ENCODE assay signal across 9 cellular contexts in the genomic region with DNA sequence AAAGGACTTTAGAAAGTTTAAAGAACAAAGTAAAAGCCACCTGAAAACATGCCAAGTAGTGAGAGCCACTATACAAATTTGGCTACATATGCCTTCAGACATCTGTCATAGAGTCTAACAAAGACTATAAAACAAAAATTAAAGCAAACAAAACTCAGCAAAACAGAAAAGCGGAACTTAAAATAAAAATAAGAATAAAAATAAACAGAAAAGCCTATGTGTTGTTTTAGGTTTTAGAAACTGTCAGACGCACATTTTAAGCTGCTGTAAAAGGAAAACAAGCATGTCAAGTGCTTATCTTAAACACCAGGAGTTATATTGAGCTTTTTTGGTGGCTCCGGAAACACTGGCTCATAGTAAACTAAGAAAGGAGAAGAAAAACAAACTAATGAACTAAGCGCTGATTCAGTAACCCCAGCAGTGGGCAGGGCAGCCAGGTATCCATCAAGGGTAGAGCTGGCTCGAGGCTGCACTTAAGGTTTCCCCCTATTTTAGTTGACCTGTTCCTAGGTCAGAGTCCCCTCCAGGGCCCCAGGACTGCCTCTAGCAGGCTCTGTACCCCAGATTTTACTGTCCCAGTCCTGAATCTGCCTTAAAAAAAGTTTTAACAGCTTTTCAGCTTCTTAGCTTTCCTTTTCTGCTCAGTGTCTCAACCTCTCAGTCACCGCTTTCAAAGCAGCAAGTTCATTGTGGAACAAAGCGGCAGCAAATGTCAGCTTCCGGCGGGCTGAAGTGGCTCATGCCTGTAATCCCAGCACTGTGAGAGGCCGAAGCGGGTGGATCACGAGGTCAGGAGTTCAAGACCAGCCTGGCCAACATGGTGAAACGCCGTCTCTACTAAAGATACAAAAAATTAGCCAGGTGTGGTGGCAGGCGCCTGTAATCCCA. TPM values are rescaled to one million over a fixed set of nuclear protein-coding genes. Genes with fewer than 3 reads are reported as not detected.
DNase-seq lines count a peak whose midpoint lies in the region; ATAC-seq, FAIRE-seq and TF ChIP-seq lines count a peak whose summit lies in the region.
"Had no signal": no experiment of that assay in that cellular context is flagged by ENCODE, and none has a peak within 500 bp of the region (broad histone marks: within the 10 kb centered on the region; RNA-seq: fewer than 3 reads in every experiment).

No MANE protein-coding gene starts in this region.

- no peak for TF ChIP-seq CTCF in left ventricle myocardium inferior (IDR thresholded peaks at IDR 0.05; ENCODE audit: borderline replicate concordance)

- H3K27ac ChIP-seq in left ventricle myocardium inferior (replicated peaks) (peak overlapping the region; percentile 33), small intestine (ENCODE audit: low read depth in 1 of 2, low read length in 1 of 2) (peak overlapping the region in 1 of 2 donors; percentile 73)
- H3K27ac ChIP-seq: C4-2B had no signal

- peaks cover 3% of the 10 kb centered on the region for H3K36me3 Mint-ChIP-seq in activated CD4-positive, alpha-beta T cell treated with anti-CD3 and anti-CD28 coated beads for 36 hours (ENCODE audit: low read depth)

- peak overlapping the region; percentile 90 for H3K27ac Mint-ChIP-seq in activated CD4-positive, alpha-beta T cell treated with anti-CD3 and anti-CD28 coated beads for 36 hours

- H3K9me3 ChIP-seq in left ventricle myocardium inferior (replicated peaks), result no peaks in the 10 kb centered on the region
- no peaks in the 10 kb centered on the region for H3K9me3 ChIP-seq in small intestine (ENCODE audit: control insufficient read depth, low read depth)

- CTCF ChIA-PET in activated CD4-positive, alpha-beta T cell treated with anti-CD3 and anti-CD28 coated beads for 36 hours (lab: Charles Lee), result interaction anchor here (0.5 to 1.9 kb wide), 12 partner anchors 9 to 588 kb away, joined by 3 to 22 read pairs (median 4); no protein-coding TSS in a partner anchor

- H3K9me3 Mint-ChIP-seq in activated CD4-positive, alpha-beta T cell treated with anti-CD3 and anti-CD28 coated beads for 36 hours (ENCODE audit: low read depth), result no peaks in the 10 kb centered on the region

- H3K27me3 ChIP-seq in left ventricle myocardium inferior (ENCODE audit: low read depth), result no peaks in the 10 kb centered on the region
- H3K27me3 ChIP-seq in small intestine (ENCODE audit: control insufficient read depth in 2 of 2, insufficient read depth in 2 of 2, low read length in 2 of 2), result no peaks in the 10 kb centered on the region

- POLR2A ChIA-PET in activated CD4-positive, alpha-beta T cell treated with anti-CD3 and anti-CD28 coated beads for 36 hours (lab: Charles Lee), result interaction anchor here (0.5 to 1.0 kb wide), 3 partner anchors 8 to 99 kb away, joined by 3 to 4 read pairs (median 3); a partner anchor contains a TSS

- ATAC-seq in Right ventricle myocardium superior (ENCODE audit: poor library complexity) (no peak), HG03139 (IDR thresholded peaks at IDR 0.05; ENCODE audit: unreplicated experiment) (peak; percentile 49)
- ATAC-seq in activated CD4-positive, alpha-beta T cell treated with anti-CD3 and anti-CD28 coated beads for 36 hours, result peak; percentile 86

- H3K4me3 ChIP-seq in left ventricle myocardium inferior (no peak overlapping the region), small intestine (ENCODE audit: low read depth in 1 of 2, low read length in 2 of 2) (no peak overlapping the region)

- H3K36me3 ChIP-seq in left ventricle myocardium inferior (peaks cover 5% of the 10 kb centered on the region), small intestine (ENCODE audit: control insufficient read depth in 2 of 2, insufficient read depth in 2 of 2, low read length in 2 of 2) (no peaks in the 10 kb centered on the region)

- peaks cover 5% of the 10 kb centered on the region for H3K4me1 ChIP-seq in left ventricle myocardium inferior
- H3K4me1 ChIP-seq in small intestine (ENCODE audit: control insufficient read depth in 2 of 2, insufficient read depth in 1 of 2, low read depth in 1 of 2, low read length in 1 of 2), result no peaks in the 10 kb centered on the region

- H3K27me3 Mint-ChIP-seq in activated CD4-positive, alpha-beta T cell treated with anti-CD3 and anti-CD28 coated beads for 36 hours, result no peaks in the 10 kb centered on the region

- 39 to 59% (median 48%) methylated on average over 15 of the region's 15 CpGs for WGBS in small intestine, 3 donors

- no peak for FAIRE-seq in small intestine (lab: Jason Lieb, UNC)

- H3K4me1 Mint-ChIP-seq in activated CD4-positive, alpha-beta T cell treated with anti-CD3 and anti-CD28 coated beads for 36 hours, result peaks cover 19% of the 10 kb centered on the region

- peak; percentile 48 for TF ChIP-seq POLR2A in erythroblast (IDR thresholded peaks at IDR 0.05; ENCODE audit: low read length)

- DNase-seq in left ventricle myocardium inferior, result no peak
- DNase-seq in Right ventricle myocardium superior, result no peak
- peak; percentile 76 for DNase-seq in activated CD4-positive, alpha-beta T cell treated with anti-CD3 and anti-CD28 coated beads for 36 hours
- DNase-seq in erythroblast (lab: John Stamatoyannopoulos, UW), result peak; percentile 70
- DNase-seq in stimulated activated CD4-positive, alpha-beta T cell treated with anti-CD3 and anti-CD28 coated beads, Interleukin-4, amount 100 ng/mL, for 4 hours, result peak; percentile 20 to 43
- DNase-seq in small intestine, result no peak
- DNase-seq in SW 1271 (lab: John Stamatoyannopoulos, UW), result no peak

- intact Hi-C loops in left ventricle myocardium inferior (cut with micrococcal nuclease) (no loop called here), Right ventricle myocardium superior (cut with DNase I) (no loop called here)
- intact Hi-C loops in activated CD4-positive, alpha-beta T cell treated with anti-CD3 and anti-CD28 coated beads for 36 hours (cut with DNase I, micrococcal nuclease), result loop anchor here in 1 of 2 experiments (1.0 to 2.0 kb wide), 2 partner anchors 15 to 35 kb away; a partner anchor contains a TSS

- H3K4me3 Mint-ChIP-seq in activated CD4-positive, alpha-beta T cell treated with anti-CD3 and anti-CD28 coated beads for 36 hours, result peak overlapping the region; percentile 59

RNA-seq across cellular contexts. Expression of a gene that starts 15.3 kb away (rescaled TPM):
- total RNA-seq in left ventricle myocardium inferior (14.7 TPM), Right ventricle myocardium superior (13.9 TPM)
- total RNA-seq in activated CD4-positive, alpha-beta T cell treated with anti-CD3 and anti-CD28 coated beads for 36 hours, result 10 to 100 TPM; 28.7 to 29.8 TPM
- 10 to 100 TPM; 24.6 to 96.4 (median 63.5) TPM for polyA plus RNA-seq in small intestine

RNA-seq across cellular contexts. Expression of a gene that starts 34.9 kb away (rescaled TPM):
- total RNA-seq in left ventricle myocardium inferior, result 60.4 TPM
- total RNA-seq in Right ventricle myocardium superior, result 51.5 TPM
- total RNA-seq in activated CD4-positive, alpha-beta T cell treated with anti-CD3 and anti-CD28 coated beads for 36 hours, result 10 to 100 TPM; 71.1 to 71.2 TPM
- 100 to 1,000 TPM in 2 of 3 donors, 10 to 100 TPM in 1; 41.0 to 215 (median 193) TPM for polyA plus RNA-seq in small intestine

Comparison
In these comparisons a context has a peak if more than half of its experiments do, and no peak if none do; other contexts are left out.
1. DNase-seq: peak in activated CD4-positive, alpha-beta T cell treated with anti-CD3 and anti-CD28 coated beads for 36 hours (single experiment), erythroblast (2 of 2) and stimulated activated CD4-positive, alpha-beta T cell treated with anti-CD3 and anti-CD28 coated beads, Interleukin-4, amount 100 ng/mL, for 4 hours (2 of 2); none in left ventricle myocardium inferior (single experiment), Right ventricle myocardium superior (single experiment), small intestine (single experiment) and SW 1271 (0 of 2).